In the genomic region with DNA sequence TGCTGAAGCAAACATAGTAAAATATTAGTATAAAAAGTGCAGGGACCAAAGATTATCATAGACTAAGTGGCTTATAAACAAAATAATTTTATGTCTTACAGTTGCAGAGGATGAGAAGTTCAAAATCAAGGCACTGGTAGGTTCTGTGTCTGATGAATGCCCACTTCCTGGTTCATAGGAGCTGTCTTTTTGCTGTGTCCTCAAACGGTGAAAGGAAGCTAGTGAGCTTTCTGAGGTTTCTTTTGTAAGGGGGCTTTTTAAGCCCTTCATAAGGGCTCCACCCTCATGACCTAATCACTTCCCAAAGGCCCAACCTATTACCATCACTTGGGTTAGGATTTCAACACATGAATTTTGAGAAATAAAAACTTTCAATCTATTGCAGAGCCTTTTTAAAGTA, we compare ENCODE assay signal across 24 cellular contexts.
"Had no signal": no experiment of that assay in that cellular context is flagged by ENCODE, and none has a peak within 500 bp of the region (broad histone marks: within the 10 kb centered on the region; RNA-seq: fewer than 3 reads in every experiment).

No MANE protein-coding gene starts in this region.

- H3K27ac ChIP-seq: KMS-11, RWPE1 had no signal

- FAIRE-seq: HepG2, K562 had no signal

- H3K27ac Mint-ChIP-seq: T-cell had no signal

- H3K4me1 Mint-ChIP-seq: T-cell had no signal

- H3K27me3 Mint-ChIP-seq: T-cell had no signal

- H3K36me3 Mint-ChIP-seq: T-cell had no signal

- H3K4me3 ChIP-seq: K562 had no signal

- DNase-seq: IMR-90, Kasumi-1, MM.1S, NCI-H1092 treated with DMSO at 0.1 percent for 48 hours, NCI-H1436, NCI-H187, NCI-H2029, NCI-H2081 treated with DMSO at 0.1 percent for 48 hours, NCI-H2171, NCI-H226, NCI-H446, NCI-H510A, NCI-H524 treated with DMSO at 0.1 percent for 48 hours, NCI-H69, PC-3, SHP77, SK-N-SH, SW 1271, T-cell had no signal

- ATAC-seq: HepG2, K562, Panc1, PC-3, T-cell had no signal

- H3K4me3 Mint-ChIP-seq: T-cell had no signal

- H3K9ac ChIP-seq: KMS-11, SK-N-SH had no signal

- H3K9me3 ChIP-seq: SK-N-SH had no signal

- H3K9me2 ChIP-seq: SK-N-SH had no signal

- H3K4me2 ChIP-seq: KMS-11, SK-N-SH had no signal
